Comparison of ENCODE assay signal across 28 cellular contexts in genomic region chr5:95153581-95153980, GRCh38.
"Had no signal": no experiment of that assay in that cellular context is flagged by ENCODE, and none has a peak within 500 bp of the region (broad histone marks: within the 10 kb centered on the region; RNA-seq: fewer than 3 reads in every experiment).

No MANE protein-coding gene starts in this region.

- H3K4me3 Mint-ChIP-seq: activated CD4-positive, alpha-beta memory T cell treated with anti-CD3 and anti-CD28 coated beads for 36 hours; activated CD4-positive, alpha-beta T cell treated with anti-CD3 and anti-CD28 coated beads, Interleukin-2, amount 10 ng/mL, durations not matched to agents 24 days and 14 days; activated T-cell treated with anti-CD3 and anti-CD28 coated beads, Interleukin-2, amount 50 U/mL, for 24 hours; natural killer cell treated with Interleukin-12 subunit alpha and Interleukin-12 subunit beta and Interleukin-15 and Interleukin-18, amount 100 ng/mL, for 72 hours; T-helper 17 cell had no signal

- H3K4me1 ChIP-seq: right lobe of liver, testis, transverse colon had no signal

- ATAC-seq: heart left ventricle; left ventricle myocardium superior; mucosa of descending colon; natural killer cell treated with Interleukin-12 subunit alpha and Interleukin-12 subunit beta and Interleukin-15 and Interleukin-18, amount 100 ng/mL, for 72 hours; right lobe of liver; stimulated activated naive CD8-positive, alpha-beta T cell treated with anti-CD3 and anti-CD28 coated beads, Interleukin-15, Interleukin-2, amounts not matched to agents 100 U/mL and 50 U/mL, for 24 hours; T-helper 17 cell had no signal

- H3K27me3 ChIP-seq: heart left ventricle, neutrophil, ovary, right lobe of liver, testis, transverse colon had no signal

- DNase-seq: activated CD4-positive, alpha-beta memory T cell treated with anti-CD3 and anti-CD28 coated beads for 36 hours; activated CD4-positive, alpha-beta T cell treated with anti-CD3 and anti-CD28 coated beads, Interleukin-2, amount 10 ng/mL, durations not matched to agents 24 days and 14 days; activated CD4-positive, CD25-positive, alpha-beta regulatory T cell treated with anti-CD3 and anti-CD28 coated beads, Interleukin-2, amount 50 U/mL, for 72 hours; activated CD8-positive, alpha-beta memory T cell treated with anti-CD3 and anti-CD28 coated beads, Interleukin-2, amount 50 U/mL, for 4 hours; activated gamma-delta T cell; activated naive CD4-positive, alpha-beta T cell treated with anti-CD3 and anti-CD28 coated beads, Interleukin-2, amount 50 U/mL, for 16 hours; activated T-cell treated with anti-CD3 and anti-CD28 coated beads, Interleukin-2, amount 50 U/mL, for 24 hours; amniotic stem cell; effector CD8-positive, alpha-beta T cell; erythroblast; heart left ventricle; kidney glomerular epithelial cell; left ventricle myocardium superior; mucosa of descending colon; ovary; right lobe of liver; stimulated activated CD4-positive, alpha-beta T cell treated with anti-CD3 and anti-CD28 coated beads, Interleukin-12 subunit alpha, Interleukin-12 subunit beta, amount 100 ng/mL, for 4 hours; stimulated activated CD4-positive, alpha-beta T cell treated with anti-CD3 and anti-CD28 coated beads, Interleukin-4, amount 100 ng/mL, for 1 hour; stimulated activated naive CD8-positive, alpha-beta T cell treated with anti-CD3 and anti-CD28 coated beads, Interleukin-15, Interleukin-2, amounts not matched to agents 100 U/mL and 50 U/mL, for 24 hours; T-helper 17 cell; T1000; testis; transverse colon had no signal

- H3K27ac Mint-ChIP-seq: activated CD4-positive, alpha-beta memory T cell treated with anti-CD3 and anti-CD28 coated beads for 36 hours; activated CD4-positive, alpha-beta T cell treated with anti-CD3 and anti-CD28 coated beads, Interleukin-2, amount 10 ng/mL, durations not matched to agents 24 days and 14 days; activated T-cell treated with anti-CD3 and anti-CD28 coated beads, Interleukin-2, amount 50 U/mL, for 24 hours; natural killer cell treated with Interleukin-12 subunit alpha and Interleukin-12 subunit beta and Interleukin-15 and Interleukin-18, amount 100 ng/mL, for 72 hours; progenitor cell of endocrine pancreas; T-helper 17 cell had no signal

- H3K27ac ChIP-seq: neutrophil, ovary, right lobe of liver, testis, transverse colon had no signal

- H3K4me3 ChIP-seq: heart left ventricle, mucosa of descending colon, ovary, right lobe of liver, testis, transverse colon had no signal

- H3K36me3 Mint-ChIP-seq: activated CD4-positive, alpha-beta memory T cell treated with anti-CD3 and anti-CD28 coated beads for 36 hours had no signal

- H3K9me3 Mint-ChIP-seq: activated CD4-positive, alpha-beta T cell treated with anti-CD3 and anti-CD28 coated beads, Interleukin-2, amount 10 ng/mL, durations not matched to agents 24 days and 14 days; activated T-cell treated with anti-CD3 and anti-CD28 coated beads, Interleukin-2, amount 50 U/mL, for 24 hours had no signal

- H3K4me1 Mint-ChIP-seq: activated CD4-positive, alpha-beta T cell treated with anti-CD3 and anti-CD28 coated beads, Interleukin-2, amount 10 ng/mL, durations not matched to agents 24 days and 14 days; T-helper 17 cell had no signal

- FAIRE-seq: colon, urothelium cell line had no signal

- H3K9me3 ChIP-seq: mucosa of descending colon, neutrophil, ovary, right lobe of liver, testis, transverse colon had no signal

- H3K27me3 Mint-ChIP-seq: activated CD4-positive, alpha-beta memory T cell treated with anti-CD3 and anti-CD28 coated beads for 36 hours; activated CD4-positive, alpha-beta T cell treated with anti-CD3 and anti-CD28 coated beads, Interleukin-2, amount 10 ng/mL, durations not matched to agents 24 days and 14 days; activated T-cell treated with anti-CD3 and anti-CD28 coated beads, Interleukin-2, amount 50 U/mL, for 24 hours; natural killer cell treated with Interleukin-12 subunit alpha and Interleukin-12 subunit beta and Interleukin-15 and Interleukin-18, amount 100 ng/mL, for 72 hours; progenitor cell of endocrine pancreas had no signal

- H3K36me3 ChIP-seq: heart left ventricle, neutrophil, ovary, right lobe of liver, transverse colon had no signal
